ENCODE assay signal across 9 cellular contexts in the genomic region with DNA sequence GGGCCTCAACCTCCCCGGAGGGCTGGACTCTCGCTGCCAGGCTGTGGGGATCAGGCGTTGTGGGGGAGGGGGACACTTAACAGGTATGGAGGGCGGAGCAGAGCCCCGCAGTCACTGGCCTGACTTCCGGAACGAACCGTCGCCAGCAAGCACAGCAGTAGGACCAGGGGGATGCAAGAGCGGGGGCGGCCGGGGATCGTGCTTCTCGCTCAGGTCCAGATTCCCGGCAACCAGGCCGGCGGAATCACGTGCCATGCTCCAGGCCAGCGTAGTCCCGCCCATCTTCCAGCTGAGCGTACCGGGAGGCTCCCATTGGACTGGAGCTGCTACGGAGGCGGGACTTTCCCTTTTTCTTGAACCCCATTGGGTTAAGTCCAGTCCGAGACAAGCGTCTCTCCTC. TPM values are rescaled to one million over a fixed set of nuclear protein-coding genes. Genes with fewer than 3 reads are reported as not detected.
DNase-seq lines count a peak whose midpoint lies in the region; TF ChIP-seq lines count a peak whose summit lies in the region.
"Had no signal": no experiment of that assay in that cellular context is flagged by ENCODE, and none has a peak within 500 bp of the region (broad histone marks: within the 10 kb centered on the region; RNA-seq: fewer than 3 reads in every experiment).

No MANE protein-coding gene starts in this region.

- H3K4me3 Mint-ChIP-seq in activated naive CD8-positive, alpha-beta T cell treated with anti-CD3 and anti-CD28 coated beads for 36 hours = peak overlapping the region; percentile 81
- no peak overlapping the region for H3K4me3 Mint-ChIP-seq in neural progenitor cell

- no peak for TF ChIP-seq CTCF in BE2C (IDR thresholded peaks at IDR 0.05; ENCODE audit: low read depth, low read length)
- TF ChIP-seq CTCF in neural progenitor cell (IDR thresholded peaks at IDR 0.05) = no peak

- no peak overlapping the region for H2AFZ ChIP-seq in neural progenitor cell (replicated peaks)

- no peak overlapping the region for H3K27ac ChIP-seq in neural progenitor cell

- H3K4me3 ChIP-seq in BE2C (ENCODE audit: low read depth, low read length) = peak overlapping the region; percentile 56
- H3K4me3 ChIP-seq in neural progenitor cell = no peak overlapping the region

- H3F3A ChIP-seq in neural progenitor cell (ENCODE audit: low read depth) = no peaks in the 10 kb centered on the region

- no peaks in the 10 kb centered on the region for H3K36me3 Mint-ChIP-seq in activated naive CD8-positive, alpha-beta T cell treated with anti-CD3 and anti-CD28 coated beads for 36 hours
- H3K36me3 Mint-ChIP-seq in neural progenitor cell = no peaks in the 10 kb centered on the region

- no peak overlapping the region for H3K4me2 ChIP-seq in neural progenitor cell

- H3K27me3 ChIP-seq in BE2C = no peaks in the 10 kb centered on the region
- no peaks in the 10 kb centered on the region for H3K27me3 ChIP-seq in neural progenitor cell

- peak; percentile 82 for DNase-seq in BE2C
- peak; percentile 94 for DNase-seq in M059J (ENCODE audit: low read depth)
- peak; percentile 68 for DNase-seq in activated naive CD8-positive, alpha-beta T cell treated with anti-CD3 and anti-CD28 coated beads for 36 hours
- DNase-seq in iPS-NIHi11 (ENCODE audit: low spot score) = peak; percentile 84
- DNase-seq in stimulated activated CD8-positive, alpha-beta memory T cell treated with anti-CD3 and anti-CD28 coated beads, Interleukin-7, amount 100 ng/mL, for 4 hours (ENCODE audit: low read depth in 2 of 2) = peak; percentile 24 to 41
- DNase-seq in NCI-H1694 (lab: John Stamatoyannopoulos, UW) = no peak
- no peak for DNase-seq in neural progenitor cell (ENCODE audit: low spot score)
- no peak for DNase-seq in SKM-1 (lab: John Stamatoyannopoulos, UW; ENCODE audit: unreplicated experiment)

- no peak overlapping the region for H3K9ac ChIP-seq in neural progenitor cell

- H3K79me2 ChIP-seq in neural progenitor cell (ENCODE audit: low read depth) = no peaks in the 10 kb centered on the region

- no peaks in the 10 kb centered on the region for H4K20me1 ChIP-seq in neural progenitor cell (ENCODE audit: low read depth)

- peaks cover 5% of the 10 kb centered on the region for H3K4me1 Mint-ChIP-seq in activated naive CD8-positive, alpha-beta T cell treated with anti-CD3 and anti-CD28 coated beads for 36 hours
- peaks cover 4% of the 10 kb centered on the region for H3K4me1 Mint-ChIP-seq in neural progenitor cell

- no peaks in the 10 kb centered on the region for H3K4me1 ChIP-seq in BE2C
- H3K4me1 ChIP-seq in neural progenitor cell = peaks cover 9% of the 10 kb centered on the region

- no peaks in the 10 kb centered on the region for H3K9me3 ChIP-seq in BE2C
- no peaks in the 10 kb centered on the region for H3K9me3 ChIP-seq in neural progenitor cell (ENCODE audit: low read depth)

- H3K9me3 Mint-ChIP-seq in activated naive CD8-positive, alpha-beta T cell treated with anti-CD3 and anti-CD28 coated beads for 36 hours = no peaks in the 10 kb centered on the region
- no peaks in the 10 kb centered on the region for H3K9me3 Mint-ChIP-seq in neural progenitor cell

- H3K36me3 ChIP-seq in BE2C (no peaks in the 10 kb centered on the region), neural progenitor cell (no peaks in the 10 kb centered on the region)

- H3K27ac Mint-ChIP-seq in activated naive CD8-positive, alpha-beta T cell treated with anti-CD3 and anti-CD28 coated beads for 36 hours = peak overlapping the region; percentile 61
- no peak overlapping the region for H3K27ac Mint-ChIP-seq in neural progenitor cell

- no peaks in the 10 kb centered on the region for H3K27me3 Mint-ChIP-seq in activated naive CD8-positive, alpha-beta T cell treated with anti-CD3 and anti-CD28 coated beads for 36 hours
- H3K27me3 Mint-ChIP-seq in neural progenitor cell (ENCODE audit: insufficient read depth, low read depth) = peaks cover 6% of the 10 kb centered on the region

RNA-seq across cellular contexts. Expression of gene POU5F1, which starts 10.0 kb away (rescaled TPM):
- 0.63 TPM for polyA plus RNA-seq in BE2C (2012; ENCODE audit: insufficient read depth, insufficient read length, low read depth)
- total RNA-seq in M059J (2014; rRNA removed; shearing (Covaris generic)) = 0.39 TPM in 1 of 2 replicates, not detected in the other
- not detected for total RNA-seq in activated naive CD8-positive, alpha-beta T cell treated with anti-CD3 and anti-CD28 coated beads for 36 hours
- 17.2 and 17.4 TPM in 2 replicates for total RNA-seq in neural progenitor cell (ENCODE audit: low replicate concordance)
- total RNA-seq: temporal lobe had no signal

RNA-seq across cellular contexts. Expression of gene TCF19, which starts 22.1 kb away (rescaled TPM):
- polyA plus RNA-seq in BE2C (2012; ENCODE audit: insufficient read depth, insufficient read length, low read depth) = 5.4 TPM
- total RNA-seq in M059J (2014; rRNA removed; shearing (Covaris generic)) = 84.1 and 130 TPM in 2 replicates
- total RNA-seq in activated naive CD8-positive, alpha-beta T cell treated with anti-CD3 and anti-CD28 coated beads for 36 hours = 10 to 100 TPM; 86.1 to 89.8 TPM
- 6.2 and 9.5 TPM in 2 replicates for total RNA-seq in neural progenitor cell (ENCODE audit: low replicate concordance)

RNA-seq across cellular contexts. Expression of gene CCHCR1, which starts 22.9 kb away (rescaled TPM):
- polyA plus RNA-seq in BE2C (2012; ENCODE audit: insufficient read depth, insufficient read length, low read depth) = 14.9 TPM
- 25.5 and 25.9 TPM in 2 replicates for total RNA-seq in M059J (2014; rRNA removed; shearing (Covaris generic))
- 10 to 100 TPM; 43.0 to 46.6 TPM for total RNA-seq in activated naive CD8-positive, alpha-beta T cell treated with anti-CD3 and anti-CD28 coated beads for 36 hours
- 23.2 and 54.9 TPM in 2 replicates for total RNA-seq in neural progenitor cell (ENCODE audit: low replicate concordance)

RNA-seq across cellular contexts. Expression of gene PSORS1C2, which starts 41.6 kb away (rescaled TPM):
- polyA plus RNA-seq in BE2C (2012; ENCODE audit: insufficient read depth, insufficient read length, low read depth) = not detected
- total RNA-seq in M059J (2014; rRNA removed; shearing (Covaris generic)) = not detected in 2 replicates
- not detected for total RNA-seq in activated naive CD8-positive, alpha-beta T cell treated with anti-CD3 and anti-CD28 coated beads for 36 hours
- not detected in 2 replicates for total RNA-seq in neural progenitor cell (ENCODE audit: low replicate concordance)
- total RNA-seq: temporal lobe had no signal

Comparison
In these comparisons a context has a peak if more than half of its experiments do, and no peak if none do; other contexts are left out.
1. DNase-seq: peak in BE2C (single experiment), M059J (single experiment), activated naive CD8-positive, alpha-beta T cell treated with anti-CD3 and anti-CD28 coated beads for 36 hours (single experiment), iPS-NIHi11 (single experiment) and stimulated activated CD8-positive, alpha-beta memory T cell treated with anti-CD3 and anti-CD28 coated beads, Interleukin-7, amount 100 ng/mL, for 4 hours (2 of 2); none in NCI-H1694 (single experiment), neural progenitor cell (single experiment) and SKM-1 (single experiment).
2. RNA of gene POU5F1, which starts 10.0 kb away (total RNA-seq): 17.2 to 17.4 TPM in neural progenitor cell; 0.39 TPM in M059J and not detected in activated naive CD8-positive, alpha-beta T cell treated with anti-CD3 and anti-CD28 coated beads for 36 hours; every median in the first group is over 10 times any median in the second.